ENCODE assay signal across 1 cellular context in genomic region chr3:125003369-125003853, GRCh38.
TF ChIP-seq lines count a peak whose summit lies in the region.

No MANE protein-coding gene starts in this region.

TF ChIP-seq in HepG2, 621 proteins besides CTCF, POLR2A, EP300 and RAD21 (continued from another document and continues in another):
- no peak for TF ChIP-seq BRF2 (CRISPR knock-in tag; IDR thresholded peaks at IDR 0.05)
- TF ChIP-seq SOX13 (IDR thresholded peaks at IDR 0.05): peak; percentile 83
- TF ChIP-seq SOX13 (CRISPR knock-in tag; conservative IDR thresholded peaks at IDR 0.05 in 1 of 2, IDR thresholded peaks at IDR 0.05 in 1 of 2): peak in 1 of 2 experiments; percentile 97; a peak in 2 of 4 replicates
- TF ChIP-seq ZNF160 (CRISPR knock-in tag; IDR thresholded peaks at IDR 0.05): no peak
- no peak for TF ChIP-seq NFYC (CRISPR knock-in tag; IDR thresholded peaks at IDR 0.05)
- TF ChIP-seq STAT6 (CRISPR knock-in tag; IDR thresholded peaks at IDR 0.05; ENCODE audit: borderline replicate concordance): peak; percentile 71
- no peak for TF ChIP-seq SYNCRIP (IDR thresholded peaks at IDR 0.05; ENCODE audit: insufficient read depth, low read depth, low read length)
- TF ChIP-seq ZFP36 (IDR thresholded peaks at IDR 0.05; ENCODE audit: borderline replicate concordance, low read depth, low read length, partially characterized antibody): no peak
- TF ChIP-seq POLR2AphosphoS2 (IDR thresholded peaks at IDR 0.05; ENCODE audit: low read depth, low read length): no peak
- TF ChIP-seq ZNF282 (IDR thresholded peaks at IDR 0.05; ENCODE audit: partially characterized antibody): no peak
- peak; percentile 71; the same call in 1 of the 2 replicates for TF ChIP-seq MZF1 (CRISPR knock-in tag; IDR thresholded peaks at IDR 0.05; ENCODE audit: borderline replicate concordance)
- TF ChIP-seq ZBTB46 (CRISPR knock-in tag; IDR thresholded peaks at IDR 0.05; ENCODE audit: borderline replicate concordance): no peak
- peak; percentile 94 for TF ChIP-seq FOXA3 (CRISPR knock-in tag; IDR thresholded peaks at IDR 0.05)
- TF ChIP-seq SATB2 (CRISPR knock-in tag; IDR thresholded peaks at IDR 0.05): no peak; the same call in 1 of the 2 replicates
- TF ChIP-seq TBX3 (IDR thresholded peaks at IDR 0.05; ENCODE audit: borderline replicate concordance): peak; percentile 65; the same call in 1 of the 2 replicates
- no peak for TF ChIP-seq EEA1 (CRISPR knock-in tag; IDR thresholded peaks at IDR 0.05; ENCODE audit: borderline replicate concordance)
- no peak for TF ChIP-seq KAT2B (IDR thresholded peaks at IDR 0.05; ENCODE audit: borderline replicate concordance, low read depth, low read length)
- TF ChIP-seq IRF9 (CRISPR knock-in tag; IDR thresholded peaks at IDR 0.05; ENCODE audit: borderline replicate concordance): peak; percentile 54; the same call in 1 of the 2 replicates
- 0 out of 2 replicates have a peak, but pooled peaks have one; percentile 6 for TF ChIP-seq TCF7L2 (IDR thresholded peaks at IDR 0.05; ENCODE audit: low read depth, low read length)
- no peak for TF ChIP-seq KIAA2018 (CRISPR knock-in tag; IDR thresholded peaks at IDR 0.05; ENCODE audit: borderline replicate concordance)
- peak; percentile 76 for TF ChIP-seq TCF7 (IDR thresholded peaks at IDR 0.05; ENCODE audit: low read depth)
- peak; percentile 55; the same call in 1 of the 2 replicates for TF ChIP-seq ZNF280D (CRISPR knock-in tag; IDR thresholded peaks at IDR 0.05)
- TF ChIP-seq ZNF205 (CRISPR knock-in tag; IDR thresholded peaks at IDR 0.05): 0 out of 2 replicates have a peak, but pooled peaks have one; percentile 44
- no peak for TF ChIP-seq ZC3H4 (CRISPR knock-in tag; IDR thresholded peaks at IDR 0.05; ENCODE audit: borderline replicate concordance)
- no peak for TF ChIP-seq JDP2 (CRISPR knock-in tag; IDR thresholded peaks at IDR 0.05; ENCODE audit: borderline replicate concordance)
- TF ChIP-seq KDM1A (CRISPR knock-in tag; IDR thresholded peaks at IDR 0.05): 0 out of 2 replicates have a peak, but pooled peaks have one; percentile 54
- TF ChIP-seq GLI4 (CRISPR knock-in tag; IDR thresholded peaks at IDR 0.05; ENCODE audit: borderline replicate concordance): no peak
- 0 out of 2 replicates have a peak, but pooled peaks have one; percentile 54 for TF ChIP-seq ZNF138 (CRISPR knock-in tag; IDR thresholded peaks at IDR 0.05; ENCODE audit: low read depth)
- TF ChIP-seq E2F5 (CRISPR knock-in tag; conservative IDR thresholded peaks at IDR 0.05): no peak
- peak in 1 of 2 experiments; percentile 61; a peak in 1 of 4 replicates for TF ChIP-seq REST (IDR thresholded peaks at IDR 0.05; ENCODE audit: borderline replicate concordance in 1 of 2, low read depth in 1 of 2, low read length in 2 of 2)
- TF ChIP-seq ARID2 (CRISPR knock-in tag; IDR thresholded peaks at IDR 0.05; ENCODE audit: borderline replicate concordance): no peak
- no peak for TF ChIP-seq ZIK1 (CRISPR knock-in tag; IDR thresholded peaks at IDR 0.05; ENCODE audit: borderline replicate concordance, low read depth)
- no peak; the same call in 1 of the 2 replicates for TF ChIP-seq BRD4 (CRISPR knock-in tag; IDR thresholded peaks at IDR 0.05)
